Comparison of ENCODE assay signal across 10 cellular contexts in genomic region chr12:48970702-48971334, GRCh38. TPM values are rescaled to one million over a fixed set of nuclear protein-coding genes. Genes with fewer than 3 reads are reported as not detected.
A peak's percentile ranks its signal among the peaks of the same experiment; 100 is the strongest.
DNase-seq lines count a peak whose midpoint lies in the region; ATAC-seq and TF ChIP-seq lines count a peak whose summit lies in the region.
"Had no signal": no experiment of that assay in that cellular context is flagged by ENCODE, and none has a peak within 500 bp of the region (broad histone marks: within the 10 kb centered on the region; RNA-seq: fewer than 3 reads in every experiment).

No MANE protein-coding gene starts in this region.

- BruUV-seq in PC-3 (replicated peaks; lab: Mats Ljungman, UMichigan) = no TSS peak

- no peaks in the 10 kb centered on the region for H3K79me2 ChIP-seq in PC-3 (ENCODE audit: low read length)

- peak overlapping the region; percentile 83 for H2AFZ ChIP-seq in PC-3 (ENCODE audit: low read length)

- no peaks in the 10 kb centered on the region for H3K9me2 ChIP-seq in PC-3 (replicated peaks; ENCODE audit: low read length)

- H3K9ac ChIP-seq in PC-3 (ENCODE audit: low read length) = peak overlapping the region; percentile 43

- peak overlapping the region; percentile 46 for H3K4me3 Mint-ChIP-seq in activated CD8-positive, alpha-beta memory T cell treated with anti-CD3 and anti-CD28 coated beads, Interleukin-2, amount 10 ng/mL, durations not matched to agents 7 days and 5 days
- peak overlapping the region; percentile 58 for H3K4me3 Mint-ChIP-seq in stimulated activated memory B cell treated with anti-CD40 and anti-IgM and Interleukin-4, amounts not matched to agents 10 μg/mL and 1 μg/mL and 100 μg/mL, for 72 hours

- H3K4me1 Mint-ChIP-seq in activated CD8-positive, alpha-beta memory T cell treated with anti-CD3 and anti-CD28 coated beads, Interleukin-2, amount 10 ng/mL, durations not matched to agents 7 days and 5 days = peaks cover 33% of the 10 kb centered on the region
- peaks cover 61% of the 10 kb centered on the region for H3K4me1 Mint-ChIP-seq in stimulated activated memory B cell treated with anti-CD40 and anti-IgM and Interleukin-4, amounts not matched to agents 10 μg/mL and 1 μg/mL and 100 μg/mL, for 72 hours

- peaks cover 2% of the 10 kb centered on the region for H3K36me3 Mint-ChIP-seq in activated CD8-positive, alpha-beta memory T cell treated with anti-CD3 and anti-CD28 coated beads, Interleukin-2, amount 10 ng/mL, durations not matched to agents 7 days and 5 days
- H3K36me3 Mint-ChIP-seq in stimulated activated memory B cell treated with anti-CD40 and anti-IgM and Interleukin-4, amounts not matched to agents 10 μg/mL and 1 μg/mL and 100 μg/mL, for 72 hours = no peaks in the 10 kb centered on the region

- peaks cover 79% of the 10 kb centered on the region for H3K27me3 Mint-ChIP-seq in activated CD8-positive, alpha-beta memory T cell treated with anti-CD3 and anti-CD28 coated beads, Interleukin-2, amount 10 ng/mL, durations not matched to agents 7 days and 5 days
- H3K27me3 Mint-ChIP-seq in stimulated activated memory B cell treated with anti-CD40 and anti-IgM and Interleukin-4, amounts not matched to agents 10 μg/mL and 1 μg/mL and 100 μg/mL, for 72 hours = peaks cover 57% of the 10 kb centered on the region

- TF ChIP-seq CTCF in PC-3 (conservative IDR thresholded peaks at IDR 0.05; ENCODE audit: low read depth, low read length) (no peak), foreskin fibroblast (IDR thresholded peaks at IDR 0.05; ENCODE audit: low read depth, low read length) (no peak)

- ATAC-seq in activated CD8-positive, alpha-beta memory T cell treated with anti-CD3 and anti-CD28 coated beads, Interleukin-2, amount 10 ng/mL, durations not matched to agents 7 days and 5 days = no peak
- ATAC-seq in PC-3 (peak; percentile 31), HG03135 (IDR thresholded peaks at IDR 0.05; ENCODE audit: unreplicated experiment) (no peak), HG02759 (IDR thresholded peaks at IDR 0.05; ENCODE audit: unreplicated experiment) (no peak)
- no peak for ATAC-seq in stimulated activated memory B cell treated with anti-CD40 and anti-IgM and Interleukin-4, amounts not matched to agents 10 μg/mL and 1 μg/mL and 100 μg/mL, for 72 hours

- H3K27me3 ChIP-seq in PC-3 (ENCODE audit: low read length) = no peaks in the 10 kb centered on the region

- no peaks in the 10 kb centered on the region for H3K9me3 ChIP-seq in PC-3 (ENCODE audit: low read length)

- H3K4me2 ChIP-seq in PC-3 (ENCODE audit: low read length) = peak overlapping the region; percentile 88

- H3K27ac ChIP-seq in PC-3 (ENCODE audit: low read length) = no peak overlapping the region

- H3K27ac Mint-ChIP-seq in activated CD8-positive, alpha-beta memory T cell treated with anti-CD3 and anti-CD28 coated beads, Interleukin-2, amount 10 ng/mL, durations not matched to agents 7 days and 5 days = no peak overlapping the region
- H3K27ac Mint-ChIP-seq in stimulated activated memory B cell treated with anti-CD40 and anti-IgM and Interleukin-4, amounts not matched to agents 10 μg/mL and 1 μg/mL and 100 μg/mL, for 72 hours = no peak overlapping the region

- no peak for DNase-seq in activated CD8-positive, alpha-beta memory T cell treated with anti-CD3 and anti-CD28 coated beads, Interleukin-2, amount 10 ng/mL, durations not matched to agents 7 days and 5 days
- no peak for DNase-seq in activated CD8-positive, alpha-beta memory T cell treated with anti-CD3 and anti-CD28 coated beads, Interleukin-2, amount 50 U/mL, for 48 hours
- no peak for DNase-seq in PC-3
- DNase-seq in foreskin fibroblast = no peak
- no peak for DNase-seq in NCI-H774 (lab: John Stamatoyannopoulos, UW)
- DNase-seq: C1 segment of cervical spinal cord had no signal

- no peaks in the 10 kb centered on the region for H3F3A ChIP-seq in PC-3 (ENCODE audit: low read length, unreplicated experiment)

- POLR2A ChIA-PET in PC-3 (lab: Charles Lee; ENCODE audit: unreplicated experiment) = no interaction called here

- intact Hi-C loops in PC-3 (cut with micrococcal nuclease) = no loop called here

- no peaks in the 10 kb centered on the region for H3K36me3 ChIP-seq in PC-3 (ENCODE audit: low read depth, low read length)

- no peaks in the 10 kb centered on the region for H3K9me3 Mint-ChIP-seq in activated CD8-positive, alpha-beta memory T cell treated with anti-CD3 and anti-CD28 coated beads, Interleukin-2, amount 10 ng/mL, durations not matched to agents 7 days and 5 days (ENCODE audit: low read depth)
- H3K9me3 Mint-ChIP-seq in stimulated activated memory B cell treated with anti-CD40 and anti-IgM and Interleukin-4, amounts not matched to agents 10 μg/mL and 1 μg/mL and 100 μg/mL, for 72 hours = no peaks in the 10 kb centered on the region

- CTCF ChIA-PET in activated CD8-positive, alpha-beta memory T cell treated with anti-CD3 and anti-CD28 coated beads, Interleukin-2, amount 10 ng/mL, durations not matched to agents 7 days and 5 days (lab: Charles Lee) = interaction anchor here (0.8 to 39.1 kb wide), 5 partner anchors 13 to 117 kb away, joined by 3 to 921 read pairs (median 3); partner anchors contain the start of genes ARF3, DDN and WNT1
- CTCF ChIA-PET in PC-3 (lab: Charles Lee) = no interaction called here

- H3K4me1 ChIP-seq in PC-3 (ENCODE audit: insufficient read depth, low read length) = 0 out of 2 replicates have a peak, but pooled peaks cover 7% of the 10 kb centered on the region

- peak overlapping the region; percentile 70 for H3K4me3 ChIP-seq in PC-3 (ENCODE audit: low read length)
- peak overlapping the region; percentile 32 to 47 for H3K4me3 ChIP-seq in foreskin fibroblast (ENCODE audit: low read depth in 1 of 2, low read length in 2 of 2)

- H4K20me1 ChIP-seq in PC-3 (ENCODE audit: low read length) = no peaks in the 10 kb centered on the region

RNA-seq across cellular contexts. Expression of gene WNT10B, which starts 0.7 kb away (rescaled TPM):
- total RNA-seq in activated CD8-positive, alpha-beta memory T cell treated with anti-CD3 and anti-CD28 coated beads, Interleukin-2, amount 10 ng/mL, durations not matched to agents 7 days and 5 days = 1 to 10 TPM; 2.0 to 4.4 TPM
- total RNA-seq in PC-3 (2014; rRNA removed) = 3.7 and 7.4 TPM in 2 replicates

RNA-seq across cellular contexts. Expression of gene WNT1, which starts 7.3 kb away (rescaled TPM):
- 1 to 10 TPM in 1 of 2 experiments, under 1 TPM in 1; 0.87 to 1.2 TPM for total RNA-seq in activated CD8-positive, alpha-beta memory T cell treated with anti-CD3 and anti-CD28 coated beads, Interleukin-2, amount 10 ng/mL, durations not matched to agents 7 days and 5 days
- not detected in 2 replicates for total RNA-seq in PC-3 (2014; rRNA removed)
- total RNA-seq: subcutaneous adipose tissue had no signal

RNA-seq across cellular contexts. Expression of gene ARF3, which starts 13.5 kb away (rescaled TPM):
- 100 to 1,000 TPM in 1 of 2 experiments, 10 to 100 TPM in 1; 89.4 to 118 TPM for total RNA-seq in activated CD8-positive, alpha-beta memory T cell treated with anti-CD3 and anti-CD28 coated beads, Interleukin-2, amount 10 ng/mL, durations not matched to agents 7 days and 5 days
- 85.5 and 93.0 TPM in 2 replicates for total RNA-seq in PC-3 (2014; rRNA removed)

RNA-seq across cellular contexts. Expression of gene DDN, which starts 28.4 kb away (rescaled TPM):
- under 1 TPM; 0.38 to 0.66 TPM for total RNA-seq in activated CD8-positive, alpha-beta memory T cell treated with anti-CD3 and anti-CD28 coated beads, Interleukin-2, amount 10 ng/mL, durations not matched to agents 7 days and 5 days
- total RNA-seq in PC-3 (2014; rRNA removed) = 3.5 and 5.6 TPM in 2 replicates
- total RNA-seq: subcutaneous adipose tissue had no signal

RNA-seq across cellular contexts. Expression of gene FKBP11, which starts 45.5 kb away (rescaled TPM):
- total RNA-seq in activated CD8-positive, alpha-beta memory T cell treated with anti-CD3 and anti-CD28 coated beads, Interleukin-2, amount 10 ng/mL, durations not matched to agents 7 days and 5 days = 10 to 100 TPM; 78.5 to 88.8 TPM
- 9.7 and 16.4 TPM in 2 replicates for total RNA-seq in PC-3 (2014; rRNA removed)
